In the genomic region with DNA sequence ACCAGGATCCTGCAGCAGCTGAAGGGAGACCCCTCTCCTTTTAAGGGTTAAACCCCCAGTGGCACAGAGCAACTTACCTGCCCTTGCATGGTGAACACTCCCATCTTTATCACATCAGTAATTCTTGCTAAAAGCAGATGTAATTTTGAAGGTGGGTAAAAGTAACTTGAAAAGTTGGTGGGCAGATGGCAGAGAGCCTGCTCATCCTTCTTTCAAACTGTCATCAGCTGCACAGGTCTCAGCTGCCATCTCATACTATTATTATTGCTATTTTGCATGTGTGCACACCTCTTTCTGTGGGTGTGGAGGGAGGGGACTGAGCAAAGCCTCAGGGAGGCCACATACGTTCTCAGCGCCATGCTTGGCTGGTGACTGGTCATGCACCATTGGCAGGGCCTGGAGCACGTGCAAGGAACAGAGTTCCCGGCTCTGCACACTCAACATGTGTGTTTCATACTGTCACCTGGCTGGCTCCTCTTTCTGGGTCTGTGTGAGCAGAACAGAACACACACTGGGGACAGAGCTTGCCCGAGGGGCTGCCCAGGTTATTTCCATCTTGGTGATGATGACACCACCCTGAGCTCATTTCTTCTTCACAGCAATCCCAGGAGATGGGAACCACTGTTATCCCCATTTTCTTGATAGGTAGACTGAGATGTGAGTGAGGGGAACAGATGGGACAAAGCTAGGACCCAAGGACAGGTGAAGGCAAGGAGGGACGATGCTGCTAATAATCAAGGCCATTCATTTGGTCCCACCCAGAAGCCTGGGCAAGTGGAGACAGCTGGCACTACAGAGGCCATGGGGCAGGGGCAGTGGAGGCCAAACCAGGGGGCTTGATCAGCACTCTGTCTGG, we compare ENCODE assay signal across 8 cellular contexts.
DNase-seq lines count a peak whose midpoint lies in the region; ATAC-seq and TF ChIP-seq lines count a peak whose summit lies in the region.
"Had no signal": no experiment of that assay in that cellular context is flagged by ENCODE, and none has a peak within 500 bp of the region (broad histone marks: within the 10 kb centered on the region; RNA-seq: fewer than 3 reads in every experiment).

No MANE protein-coding gene starts in this region.

- no peaks in the 10 kb centered on the region for H3K9me3 ChIP-seq in neuronal stem cell (replicated peaks in 1 of 2; ENCODE audit: control insufficient read depth in 2 of 2, insufficient read depth in 1 of 2, low read depth in 1 of 2, low read length in 2 of 2)
- H3K9me3 ChIP-seq in MM.1S (replicated peaks; ENCODE audit: insufficient read depth, low read length): no peaks in the 10 kb centered on the region
- H3K9me3 ChIP-seq in right atrium auricular region: no peaks in the 10 kb centered on the region
- no peaks in the 10 kb centered on the region for H3K9me3 ChIP-seq in gastroesophageal sphincter

- H3K4me3 ChIP-seq in neuronal stem cell (ENCODE audit: low read length in 2 of 2) (no peak overlapping the region), MM.1S (ENCODE audit: low read length) (no peak overlapping the region), right atrium auricular region (no peak overlapping the region), gastroesophageal sphincter (no peak overlapping the region)

- peak overlapping the region; percentile 11 for H3K18ac ChIP-seq in neuronal stem cell (ENCODE audit: low read length)

- H4K8ac ChIP-seq in neuronal stem cell (ENCODE audit: low read depth, low read length): no peak overlapping the region

- no peak for TF ChIP-seq EP300 in gastroesophageal sphincter (IDR thresholded peaks at IDR 0.05)

- H2AFZ ChIP-seq in neuronal stem cell (ENCODE audit: low read length) (no peak overlapping the region), MM.1S (ENCODE audit: low read length) (no peak overlapping the region)

- H3K27me3 ChIP-seq in neuronal stem cell (ENCODE audit: control insufficient read depth in 3 of 3, insufficient read depth in 3 of 3, low read depth in 1 of 3, low read length in 3 of 3): no peaks in the 10 kb centered on the region
- H3K27me3 ChIP-seq in MM.1S (replicated peaks; ENCODE audit: insufficient read depth, low read length): no peaks in the 10 kb centered on the region
- no peaks in the 10 kb centered on the region for H3K27me3 ChIP-seq in right atrium auricular region
- peaks cover 10% of the 10 kb centered on the region for H3K27me3 ChIP-seq in gastroesophageal sphincter

- H2BK5ac ChIP-seq in neuronal stem cell (ENCODE audit: low read length): no peak overlapping the region

- H3K79me1 ChIP-seq in neuronal stem cell (ENCODE audit: low read depth, low read length): peaks cover 1% of the 10 kb centered on the region

- H3K36me3 ChIP-seq in neuronal stem cell (replicated peaks in 1 of 2; ENCODE audit: control insufficient read depth in 2 of 2, insufficient read depth in 2 of 2, low read length in 2 of 2): no peaks in the 10 kb centered on the region
- no peaks in the 10 kb centered on the region for H3K36me3 ChIP-seq in MM.1S (replicated peaks; ENCODE audit: insufficient read depth, low read length)
- no peaks in the 10 kb centered on the region for H3K36me3 ChIP-seq in right atrium auricular region
- H3K36me3 ChIP-seq in gastroesophageal sphincter: no peaks in the 10 kb centered on the region

- H3F3A ChIP-seq in MM.1S (ENCODE audit: insufficient read depth, low read length): peaks cover 18% of the 10 kb centered on the region

- no peak for TF ChIP-seq POLR2A in gastroesophageal sphincter (IDR thresholded peaks at IDR 0.05)

- ATAC-seq in GM18873 (IDR thresholded peaks at IDR 0.05; ENCODE audit: low FRiP score, unreplicated experiment): peak; percentile 87
- ATAC-seq in GM21717 (IDR thresholded peaks at IDR 0.05; ENCODE audit: unreplicated experiment): peak; percentile 72
- peak; percentile 81 for ATAC-seq in HG03460 (IDR thresholded peaks at IDR 0.05; ENCODE audit: unreplicated experiment)
- ATAC-seq in gastroesophageal sphincter: no peak

- H3K4me2 ChIP-seq in neuronal stem cell (ENCODE audit: insufficient read depth, low read length, poor library complexity, severe bottlenecking) (no peak overlapping the region), MM.1S (ENCODE audit: low read depth, low read length) (no peak overlapping the region)

- no peak overlapping the region for H3K4ac ChIP-seq in neuronal stem cell (ENCODE audit: low read length)

- H3K27ac ChIP-seq in neuronal stem cell (replicated peaks; ENCODE audit: low read length) (no peak overlapping the region), MM.1S (ENCODE audit: low read length) (no peak overlapping the region), right atrium auricular region (no peak overlapping the region), gastroesophageal sphincter (no peak overlapping the region)

- no peak overlapping the region for H2AK5ac ChIP-seq in neuronal stem cell (ENCODE audit: low read depth, low read length)

- TF ChIP-seq CTCF in MM.1S (IDR thresholded peaks at IDR 0.05; ENCODE audit: low read length) (no peak), right atrium auricular region (IDR thresholded peaks at IDR 0.05) (no peak), gastroesophageal sphincter (IDR thresholded peaks at IDR 0.05) (no peak)

- no CpG with 5 or more reads among the region's 6 CpGs for WGBS in neuronal stem cell (ENCODE audit: extremely low coverage in 2 of 2, insufficient read length in 2 of 2, insufficient replicate concordance in 1 of 2), 2 donors
- 93 to 100% methylated on average over 1 to 6 of the region's 6 CpGs for WGBS in gastroesophageal sphincter (ENCODE audit: low coverage in 1 of 2), 2 donors

- H3K9me2 ChIP-seq in MM.1S (replicated peaks; ENCODE audit: insufficient read depth, low read length): no peaks in the 10 kb centered on the region

- H3K9ac ChIP-seq in neuronal stem cell (ENCODE audit: low read depth, low read length, poor library complexity): no peak overlapping the region
- no peak overlapping the region for H3K9ac ChIP-seq in MM.1S (ENCODE audit: low read length)

- no peak overlapping the region for H3K23ac ChIP-seq in neuronal stem cell (ENCODE audit: low read depth, low read length, poor library complexity)

- no peak overlapping the region for H2BK15ac ChIP-seq in neuronal stem cell (ENCODE audit: low read length)

- DNase-seq in neuronal stem cell (ENCODE audit: low spot score) (no peak), MM.1S (no peak), right atrium auricular region (ENCODE audit: low spot score) (no peak)
- DNase-seq: GOT3 had no signal

- peaks cover 35% of the 10 kb centered on the region for H3K79me2 ChIP-seq in MM.1S (ENCODE audit: low read length)

- no peaks in the 10 kb centered on the region for H4K20me1 ChIP-seq in MM.1S (ENCODE audit: insufficient read depth, low read length)

- H3K14ac ChIP-seq in neuronal stem cell (ENCODE audit: low read length): no peak overlapping the region

- no peak overlapping the region for H2BK12ac ChIP-seq in neuronal stem cell (ENCODE audit: low read length)

- H3K4me1 ChIP-seq in neuronal stem cell (ENCODE audit: control insufficient read depth in 2 of 2, insufficient read depth in 1 of 2, low read depth in 1 of 2, low read length in 2 of 2) (no peaks in the 10 kb centered on the region), MM.1S (ENCODE audit: low read length) (peaks cover 22% of the 10 kb centered on the region), right atrium auricular region (peaks cover 0 to 15% of the 10 kb centered on the region in 2 donors), gastroesophageal sphincter (peaks cover 0 to 11% (median 6%) of the 10 kb centered on the region in 3 donors)

- H4K91ac ChIP-seq in neuronal stem cell (ENCODE audit: low read depth, low read length, poor library complexity): no peak overlapping the region

- no peak overlapping the region for H2BK120ac ChIP-seq in neuronal stem cell (ENCODE audit: low read depth, low read length)
